Comparison of ENCODE assay signal across 8 cellular contexts in the genomic region with DNA sequence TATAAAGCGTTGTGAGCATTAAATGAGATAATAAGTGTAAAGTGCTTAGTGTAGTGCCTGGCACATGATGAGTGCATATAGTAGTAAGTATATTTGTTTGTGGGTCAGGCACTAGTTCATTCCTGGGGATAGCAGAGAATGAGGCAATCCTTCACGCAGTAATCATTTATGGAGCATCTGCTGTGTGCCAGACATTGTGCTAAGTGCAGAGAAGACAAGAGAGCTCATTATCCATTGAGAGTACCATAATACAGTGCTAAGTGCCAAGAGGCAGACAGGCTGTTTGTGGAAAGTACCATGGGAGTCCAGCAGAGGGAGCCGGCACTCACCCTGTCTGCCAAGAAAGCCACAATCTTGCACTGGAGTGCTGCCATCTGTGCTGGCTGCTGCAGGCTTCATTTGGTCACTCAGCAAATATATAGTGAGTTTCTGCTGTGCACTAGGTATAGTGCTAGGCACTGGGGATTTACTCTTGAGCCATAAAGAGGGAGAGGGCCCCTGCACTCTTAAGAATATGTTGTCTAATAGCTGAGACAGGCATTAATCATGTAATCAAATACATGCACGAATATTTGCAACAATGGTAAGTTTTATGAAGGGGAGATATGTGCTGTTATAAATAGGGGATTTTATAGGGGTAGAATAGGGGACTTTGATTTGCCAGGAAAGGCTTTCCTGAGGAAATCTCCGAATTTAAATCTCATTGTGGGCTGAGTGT. TPM values are rescaled to one million over a fixed set of nuclear protein-coding genes. Genes with fewer than 3 reads are reported as not detected.
DNase-seq lines count a peak whose midpoint lies in the region; ATAC-seq and FAIRE-seq lines count a peak whose summit lies in the region.

No MANE protein-coding gene starts in this region.

- no peaks in the 10 kb centered on the region for H3K9me3 Mint-ChIP-seq in T-helper 2 cell treated with Interferon-gamma antibody and Interleukin-4, amounts not matched to agents 5 μg/mL and 100 μg/mL, for 36 hours

- peaks cover 50% of the 10 kb centered on the region for H3K4me1 Mint-ChIP-seq in T-helper 2 cell treated with Interferon-gamma antibody and Interleukin-4, amounts not matched to agents 5 μg/mL and 100 μg/mL, for 36 hours (ENCODE audit: low read depth)

- DNase-seq in AG08396 (ENCODE audit: low spot score) (peak; percentile 89), GM19239 (ENCODE audit: insufficient read length, low spot score) (peak; percentile 56), NCI-H1694 treated with DMSO at 0.1 percent for 48 hours (lab: John Stamatoyannopoulos, UW) (peak; percentile 78), amygdala (lab: John Stamatoyannopoulos, UW) (peak in 55 of 56 donors; percentile 17 to 98 (median 87)), left ventricle myocardium superior (peak; percentile 91), sciatic nerve (ENCODE audit: low spot score) (peak; percentile 94)
- DNase-seq in T-helper 2 cell treated with Interferon-gamma antibody and Interleukin-4, amounts not matched to agents 5 μg/mL and 100 μg/mL, for 36 hours (ENCODE audit: low spot score): peak; percentile 65

- peak overlapping the region; percentile 52 for H3K4me3 Mint-ChIP-seq in T-helper 2 cell treated with Interferon-gamma antibody and Interleukin-4, amounts not matched to agents 5 μg/mL and 100 μg/mL, for 36 hours

- intact Hi-C loops in left ventricle myocardium superior (cut with micrococcal nuclease): no loop called here
- intact Hi-C loops in sciatic nerve (cut with DNase I): loop anchor here (5.0 to 10.0 kb wide), 2 partner anchors 83 to 340 kb away; no protein-coding TSS in a partner anchor

- ATAC-seq in left ventricle myocardium superior (peak; percentile 89), sciatic nerve (peak; percentile 94), HG02623 (IDR thresholded peaks at IDR 0.05; ENCODE audit: unreplicated experiment) (no peak)

- H3K27ac Mint-ChIP-seq in T-helper 2 cell treated with Interferon-gamma antibody and Interleukin-4, amounts not matched to agents 5 μg/mL and 100 μg/mL, for 36 hours: peak overlapping the region; percentile 55

- peak; percentile 35 for FAIRE-seq in GM19239 (lab: Jason Lieb, UNC)

- H3K36me3 Mint-ChIP-seq in T-helper 2 cell treated with Interferon-gamma antibody and Interleukin-4, amounts not matched to agents 5 μg/mL and 100 μg/mL, for 36 hours (ENCODE audit: low read depth): peaks cover 62% of the 10 kb centered on the region

- no peaks in the 10 kb centered on the region for H3K27me3 Mint-ChIP-seq in T-helper 2 cell treated with Interferon-gamma antibody and Interleukin-4, amounts not matched to agents 5 μg/mL and 100 μg/mL, for 36 hours (ENCODE audit: low read depth)

RNA-seq across cellular contexts. Expression of a gene that starts 12.9 kb away (rescaled TPM):
- total RNA-seq in left ventricle myocardium superior: 4.4 TPM
- total RNA-seq in sciatic nerve: 5.2 TPM

RNA-seq across cellular contexts. Expression of a gene that starts 13.2 kb away (rescaled TPM):
- 84.7 TPM for total RNA-seq in left ventricle myocardium superior
- total RNA-seq in sciatic nerve: 97.9 TPM
